2 cellular contexts compared by ENCODE assay signal in genomic region chr4:172662113-172662512, GRCh38.
A peak's percentile ranks its signal among the peaks of the same experiment; 100 is the strongest.
TF ChIP-seq lines count a peak whose summit lies in the region.

No MANE protein-coding gene starts in this region.

TF ChIP-seq in HepG2, 621 proteins besides CTCF, POLR2A, EP300 and RAD21:
- TF ChIP-seq, protein P1, sequence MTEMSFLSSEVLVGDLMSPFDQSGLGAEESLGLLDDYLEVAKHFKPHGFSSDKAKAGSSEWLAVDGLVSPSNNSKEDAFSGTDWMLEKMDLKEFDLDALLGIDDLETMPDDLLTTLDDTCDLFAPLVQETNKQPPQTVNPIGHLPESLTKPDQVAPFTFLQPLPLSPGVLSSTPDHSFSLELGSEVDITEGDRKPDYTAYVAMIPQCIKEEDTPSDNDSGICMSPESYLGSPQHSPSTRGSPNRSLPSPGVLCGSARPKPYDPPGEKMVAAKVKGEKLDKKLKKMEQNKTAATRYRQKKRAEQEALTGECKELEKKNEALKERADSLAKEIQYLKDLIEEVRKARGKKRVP (CRISPR knock-in tag; IDR thresholded peaks at IDR 0.05) = no peak
- TF ChIP-seq CEBPB (IDR thresholded peaks at IDR 0.05; ENCODE audit: borderline replicate concordance, low read depth, low read length) = 0 out of 2 replicates have a peak, but pooled peaks have one; percentile 1

TF ChIP-seq in IMR-90, 13 proteins besides CTCF, POLR2A, EP300 and RAD21:
- TF ChIP-seq CEBPB (IDR thresholded peaks at IDR 0.05; ENCODE audit: low read depth, low read length) = peak; percentile 24; the same call in 1 of the 2 replicates
- no peak for TF ChIP-seq BHLHE40 (IDR thresholded peaks at IDR 0.05; ENCODE audit: low read depth, low read length)
